8 cellular contexts compared by ENCODE assay signal in the genomic region with DNA sequence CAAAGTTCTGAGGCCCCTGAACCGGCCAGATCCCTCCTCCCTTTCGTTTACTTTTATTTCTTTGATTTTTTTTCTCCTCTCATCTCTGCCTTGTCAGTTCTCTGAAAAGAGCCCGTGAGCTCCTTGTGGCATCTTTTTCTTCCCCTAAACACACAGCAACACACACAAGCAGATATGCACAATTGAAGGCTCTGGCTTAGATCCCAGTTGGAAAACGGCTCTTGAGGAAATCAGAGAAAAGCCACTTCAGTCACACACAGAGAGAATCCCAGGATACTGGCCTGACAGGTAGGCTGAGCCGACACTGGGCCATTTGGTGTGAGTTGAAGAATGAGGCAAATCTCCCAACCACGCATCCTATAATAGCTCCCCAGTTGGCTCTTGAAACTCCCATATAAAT. TPM values are rescaled to one million over a fixed set of nuclear protein-coding genes. Genes with fewer than 3 reads are reported as not detected.
DNase-seq lines count a peak whose midpoint lies in the region; ATAC-seq and TF ChIP-seq lines count a peak whose summit lies in the region.

No MANE protein-coding gene starts in this region.

- H3K9me3 ChIP-seq in stomach smooth muscle (ENCODE audit: control insufficient read depth in 2 of 2, low read length in 2 of 2) (no peaks in the 10 kb centered on the region), adrenal gland (replicated peaks in 1 of 3) (no peaks in the 10 kb centered on the region)

- ATAC-seq in WTC11: no peak
- ATAC-seq in HG03108 (IDR thresholded peaks at IDR 0.05; ENCODE audit: unreplicated experiment): no peak

- H3K27me3 Mint-ChIP-seq in activated CD4-positive, alpha-beta T cell treated with anti-CD3 and anti-CD28 coated beads, Interleukin-2, amount 10 ng/mL, durations not matched to agents 24 days and 14 days: no peaks in the 10 kb centered on the region
- H3K27me3 Mint-ChIP-seq in activated T-helper 1 cell treated with anti-CD3 and anti-CD28 coated beads, Interleukin-12 subunit alpha, Interleukin-12 subunit beta, Interleukin-2, Interleukin-4 antibody, amounts not matched to agents 30 ng/mL and 10 ng/mL and 1 ng/mL, durations not matched to agents 14 hours and 24 hours and 36 hours (ENCODE audit: insufficient read depth): no peaks in the 10 kb centered on the region
- no peaks in the 10 kb centered on the region for H3K27me3 Mint-ChIP-seq in WTC11 (ENCODE audit: low read depth)

- H3K27me3 ChIP-seq in stomach smooth muscle (ENCODE audit: control insufficient read depth in 1 of 2, insufficient read depth in 2 of 2, low read length in 2 of 2) (peaks cover 0 to 5% of the 10 kb centered on the region in 2 donors), adrenal gland (peaks cover 18% of the 10 kb centered on the region)

- peak overlapping the region; percentile 85 for H3K27ac Mint-ChIP-seq in activated CD4-positive, alpha-beta T cell treated with anti-CD3 and anti-CD28 coated beads, Interleukin-2, amount 10 ng/mL, durations not matched to agents 24 days and 14 days
- H3K27ac Mint-ChIP-seq in activated T-helper 1 cell treated with anti-CD3 and anti-CD28 coated beads, Interleukin-12 subunit alpha, Interleukin-12 subunit beta, Interleukin-2, Interleukin-4 antibody, amounts not matched to agents 30 ng/mL and 10 ng/mL and 1 ng/mL, durations not matched to agents 14 hours and 24 hours and 36 hours: peak overlapping the region; percentile 78
- no peak overlapping the region for H3K27ac Mint-ChIP-seq in WTC11

- H3K4me3 ChIP-seq in stomach smooth muscle (ENCODE audit: low read length in 2 of 2) (peak overlapping the region; percentile 74 to 79), adrenal gland (peak overlapping the region in 1 of 4 donors; percentile 45)

- no peak overlapping the region for H3K27ac ChIP-seq in stomach smooth muscle (ENCODE audit: low read length)
- H3K27ac ChIP-seq in adrenal gland: no peak overlapping the region

- no peak for DNase-seq in activated CD4-positive, alpha-beta T cell treated with anti-CD3 and anti-CD28 coated beads, Interleukin-2, amount 10 ng/mL, durations not matched to agents 24 days and 14 days
- DNase-seq in activated CD4-positive, alpha-beta T cell treated with anti-CD3 and anti-CD28 coated beads for 48 hours: no peak
- DNase-seq in activated T-helper 1 cell treated with anti-CD3 and anti-CD28 coated beads, Interleukin-12 subunit alpha, Interleukin-12 subunit beta, Interleukin-2, Interleukin-4 antibody, amounts not matched to agents 30 ng/mL and 10 ng/mL and 1 ng/mL, durations not matched to agents 14 hours and 24 hours and 36 hours (ENCODE audit: low spot score): no peak
- DNase-seq in globus pallidus (ENCODE audit: low spot score) (peak; percentile 55), WTC11 (ENCODE audit: low spot score) (no peak), adrenal gland (no peak)

- H3K4me1 Mint-ChIP-seq in activated CD4-positive, alpha-beta T cell treated with anti-CD3 and anti-CD28 coated beads, Interleukin-2, amount 10 ng/mL, durations not matched to agents 24 days and 14 days: peaks cover 26% of the 10 kb centered on the region
- H3K4me1 Mint-ChIP-seq in activated T-helper 1 cell treated with anti-CD3 and anti-CD28 coated beads, Interleukin-12 subunit alpha, Interleukin-12 subunit beta, Interleukin-2, Interleukin-4 antibody, amounts not matched to agents 30 ng/mL and 10 ng/mL and 1 ng/mL, durations not matched to agents 14 hours and 24 hours and 36 hours (ENCODE audit: low read depth): peaks cover 34% of the 10 kb centered on the region
- 0 out of 2 replicates have a peak, but pooled peaks cover 4% of the 10 kb centered on the region for H3K4me1 Mint-ChIP-seq in WTC11

- H3K4me1 ChIP-seq in stomach smooth muscle (ENCODE audit: control insufficient read depth, insufficient read depth, low read length) (peaks cover 3% of the 10 kb centered on the region), adrenal gland (replicated peaks in 1 of 2) (no peaks in the 10 kb centered on the region)

- peak overlapping the region; percentile 86 for H3K4me3 Mint-ChIP-seq in activated CD4-positive, alpha-beta T cell treated with anti-CD3 and anti-CD28 coated beads, Interleukin-2, amount 10 ng/mL, durations not matched to agents 24 days and 14 days
- peak overlapping the region; percentile 87 for H3K4me3 Mint-ChIP-seq in activated T-helper 1 cell treated with anti-CD3 and anti-CD28 coated beads, Interleukin-12 subunit alpha, Interleukin-12 subunit beta, Interleukin-2, Interleukin-4 antibody, amounts not matched to agents 30 ng/mL and 10 ng/mL and 1 ng/mL, durations not matched to agents 14 hours and 24 hours and 36 hours
- no peak overlapping the region for H3K4me3 Mint-ChIP-seq in WTC11

- CTCF ChIA-PET in WTC11 (lab: Charles Lee): interaction anchor here (0.7 to 1.0 kb wide), 2 partner anchors 11 to 15 kb away, joined by 3 to 4 read pairs; no protein-coding TSS in a partner anchor

- H3K9ac ChIP-seq in stomach smooth muscle (ENCODE audit: low read length in 2 of 2): peak overlapping the region in 1 of 2 donors; percentile 58

- intact Hi-C loops in activated CD4-positive, alpha-beta T cell treated with anti-CD3 and anti-CD28 coated beads, Interleukin-2, amount 10 ng/mL, durations not matched to agents 24 days and 14 days (cut with micrococcal nuclease): no loop called here
- intact Hi-C loops in activated T-helper 1 cell treated with anti-CD3 and anti-CD28 coated beads, Interleukin-12 subunit alpha, Interleukin-12 subunit beta, Interleukin-2, Interleukin-4 antibody, amounts not matched to agents 30 ng/mL and 10 ng/mL and 1 ng/mL, durations not matched to agents 14 hours and 24 hours and 36 hours (cut with micrococcal nuclease): loop anchor here (5.0 kb wide), 4 partner anchors 50 to 1230 kb away; a partner anchor contains a TSS
- intact Hi-C loops in adrenal gland (cut with DNase I): no loop called here

- POLR2A ChIA-PET in WTC11 (lab: Charles Lee): no interaction called here

- no peaks in the 10 kb centered on the region for H3K36me3 ChIP-seq in stomach smooth muscle (ENCODE audit: control insufficient read depth in 2 of 2, insufficient read depth in 2 of 2, low read length in 2 of 2)
- H3K36me3 ChIP-seq in adrenal gland (replicated peaks in 1 of 2): no peaks in the 10 kb centered on the region

- no peak for TF ChIP-seq CTCF in WTC11 (IDR thresholded peaks at IDR 0.05)
- TF ChIP-seq CTCF in adrenal gland (IDR thresholded peaks at IDR 0.05): no peak

- no peaks in the 10 kb centered on the region for H3K36me3 Mint-ChIP-seq in activated CD4-positive, alpha-beta T cell treated with anti-CD3 and anti-CD28 coated beads, Interleukin-2, amount 10 ng/mL, durations not matched to agents 24 days and 14 days (ENCODE audit: low read depth)
- no peaks in the 10 kb centered on the region for H3K36me3 Mint-ChIP-seq in activated T-helper 1 cell treated with anti-CD3 and anti-CD28 coated beads, Interleukin-12 subunit alpha, Interleukin-12 subunit beta, Interleukin-2, Interleukin-4 antibody, amounts not matched to agents 30 ng/mL and 10 ng/mL and 1 ng/mL, durations not matched to agents 14 hours and 24 hours and 36 hours (ENCODE audit: low read depth)
- no peaks in the 10 kb centered on the region for H3K36me3 Mint-ChIP-seq in WTC11

- H3K9me3 Mint-ChIP-seq in activated CD4-positive, alpha-beta T cell treated with anti-CD3 and anti-CD28 coated beads, Interleukin-2, amount 10 ng/mL, durations not matched to agents 24 days and 14 days: no peaks in the 10 kb centered on the region
- no peaks in the 10 kb centered on the region for H3K9me3 Mint-ChIP-seq in activated T-helper 1 cell treated with anti-CD3 and anti-CD28 coated beads, Interleukin-12 subunit alpha, Interleukin-12 subunit beta, Interleukin-2, Interleukin-4 antibody, amounts not matched to agents 30 ng/mL and 10 ng/mL and 1 ng/mL, durations not matched to agents 14 hours and 24 hours and 36 hours
- H3K9me3 Mint-ChIP-seq in WTC11: no peaks in the 10 kb centered on the region

- WGBS in adrenal gland, 4 donors: 5 to 36% (median 30%) methylated on average over 4 to 6 of the region's 6 CpGs

- no peak for TF ChIP-seq POLR2A in adrenal gland (IDR thresholded peaks at IDR 0.05)

TF ChIP-seq in WTC11, 78 proteins besides CTCF, POLR2A, EP300 and RAD21 (continues in another document):
- TF ChIP-seq, protein P1, sequence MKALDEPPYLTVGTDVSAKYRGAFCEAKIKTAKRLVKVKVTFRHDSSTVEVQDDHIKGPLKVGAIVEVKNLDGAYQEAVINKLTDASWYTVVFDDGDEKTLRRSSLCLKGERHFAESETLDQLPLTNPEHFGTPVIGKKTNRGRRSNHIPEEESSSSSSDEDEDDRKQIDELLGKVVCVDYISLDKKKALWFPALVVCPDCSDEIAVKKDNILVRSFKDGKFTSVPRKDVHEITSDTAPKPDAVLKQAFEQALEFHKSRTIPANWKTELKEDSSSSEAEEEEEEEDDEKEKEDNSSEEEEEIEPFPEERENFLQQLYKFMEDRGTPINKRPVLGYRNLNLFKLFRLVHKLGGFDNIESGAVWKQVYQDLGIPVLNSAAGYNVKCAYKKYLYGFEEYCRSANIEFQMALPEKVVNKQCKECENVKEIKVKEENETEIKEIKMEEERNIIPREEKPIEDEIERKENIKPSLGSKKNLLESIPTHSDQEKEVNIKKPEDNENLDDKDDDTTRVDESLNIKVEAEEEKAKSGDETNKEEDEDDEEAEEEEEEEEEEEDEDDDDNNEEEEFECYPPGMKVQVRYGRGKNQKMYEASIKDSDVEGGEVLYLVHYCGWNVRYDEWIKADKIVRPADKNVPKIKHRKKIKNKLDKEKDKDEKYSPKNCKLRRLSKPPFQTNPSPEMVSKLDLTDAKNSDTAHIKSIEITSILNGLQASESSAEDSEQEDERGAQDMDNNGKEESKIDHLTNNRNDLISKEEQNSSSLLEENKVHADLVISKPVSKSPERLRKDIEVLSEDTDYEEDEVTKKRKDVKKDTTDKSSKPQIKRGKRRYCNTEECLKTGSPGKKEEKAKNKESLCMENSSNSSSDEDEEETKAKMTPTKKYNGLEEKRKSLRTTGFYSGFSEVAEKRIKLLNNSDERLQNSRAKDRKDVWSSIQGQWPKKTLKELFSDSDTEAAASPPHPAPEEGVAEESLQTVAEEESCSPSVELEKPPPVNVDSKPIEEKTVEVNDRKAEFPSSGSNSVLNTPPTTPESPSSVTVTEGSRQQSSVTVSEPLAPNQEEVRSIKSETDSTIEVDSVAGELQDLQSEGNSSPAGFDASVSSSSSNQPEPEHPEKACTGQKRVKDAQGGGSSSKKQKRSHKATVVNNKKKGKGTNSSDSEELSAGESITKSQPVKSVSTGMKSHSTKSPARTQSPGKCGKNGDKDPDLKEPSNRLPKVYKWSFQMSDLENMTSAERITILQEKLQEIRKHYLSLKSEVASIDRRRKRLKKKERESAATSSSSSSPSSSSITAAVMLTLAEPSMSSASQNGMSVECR (CRISPR knock-in tag; IDR thresholded peaks at IDR 0.05; ENCODE audit: borderline replicate concordance): no peak

RNA-seq across cellular contexts. Expression of a gene that starts 12.9 kb away (rescaled TPM):
- not detected in 2 replicates for total RNA-seq in activated CD4-positive, alpha-beta T cell treated with anti-CD3 and anti-CD28 coated beads, Interleukin-2, amount 10 ng/mL, durations not matched to agents 24 days and 14 days
- total RNA-seq in activated T-helper 1 cell treated with anti-CD3 and anti-CD28 coated beads, Interleukin-12 subunit alpha, Interleukin-12 subunit beta, Interleukin-2, Interleukin-4 antibody, amounts not matched to agents 30 ng/mL and 10 ng/mL and 1 ng/mL, durations not matched to agents 14 hours and 24 hours and 36 hours: not detected in 2 replicates
- total RNA-seq in WTC11 (2021) (not detected in 3 replicates), adrenal gland (10 to 100 TPM in 6 of 8 donors, 1 to 10 TPM in 2; 3.5 to 14.4 (median 11.6) TPM)
- 10 to 100 TPM in 2 of 3 donors, 1 to 10 TPM in 1; 5.4 to 13.7 (median 12.3) TPM for polyA plus RNA-seq in adrenal gland
